Comparison of ENCODE assay signal across 1 cellular context in genomic region chr9:34612788-34613390, GRCh38.
TF ChIP-seq lines count a peak whose summit lies in the region.

No MANE protein-coding gene starts in this region.

TF ChIP-seq in WTC11, 78 proteins besides CTCF, POLR2A, EP300 and RAD21:
- no peak for TF ChIP-seq KAT7 (CRISPR knock-in tag; IDR thresholded peaks at IDR 0.05; ENCODE audit: borderline replicate concordance)
- no peak for TF ChIP-seq CDX4 (CRISPR knock-in tag; IDR thresholded peaks at IDR 0.05; ENCODE audit: borderline replicate concordance)
- TF ChIP-seq JAZF1 (CRISPR knock-in tag; IDR thresholded peaks at IDR 0.05) = no peak
- TF ChIP-seq RELA (CRISPR knock-in tag; IDR thresholded peaks at IDR 0.05; ENCODE audit: borderline replicate concordance) = no peak
- TF ChIP-seq ZNF671 (CRISPR knock-in tag; IDR thresholded peaks at IDR 0.05) = no peak
- no peak for TF ChIP-seq TCF7 (CRISPR knock-in tag; IDR thresholded peaks at IDR 0.05; ENCODE audit: low read depth)
- no peak for TF ChIP-seq FOXJ3 (CRISPR knock-in tag; IDR thresholded peaks at IDR 0.05; ENCODE audit: borderline replicate concordance)
- TF ChIP-seq MAX (CRISPR knock-in tag; IDR thresholded peaks at IDR 0.05) = no peak
